15 cellular contexts compared by ENCODE assay signal in genomic region chr1:171798311-171798710, GRCh38. TPM values are rescaled to one million over a fixed set of nuclear protein-coding genes. Genes with fewer than 3 reads are reported as not detected.
DNase-seq lines count a peak whose midpoint lies in the region; ATAC-seq and TF ChIP-seq lines count a peak whose summit lies in the region.
"Had no signal": no experiment of that assay in that cellular context is flagged by ENCODE, and none has a peak within 500 bp of the region (broad histone marks: within the 10 kb centered on the region; RNA-seq: fewer than 3 reads in every experiment).

No MANE protein-coding gene starts in this region.

- no peaks in the 10 kb centered on the region for H3K27me3 ChIP-seq in GM23338 (ENCODE audit: insufficient read depth)

- peaks cover 17% of the 10 kb centered on the region for H3K4me1 Mint-ChIP-seq in activated CD4-positive, alpha-beta T cell treated with anti-CD3 and anti-CD28 coated beads for 36 hours
- peaks cover 35% of the 10 kb centered on the region for H3K4me1 Mint-ChIP-seq in GM23338
- peaks cover 17% of the 10 kb centered on the region for H3K4me1 Mint-ChIP-seq in endothelial cell (ENCODE audit: unreplicated experiment)
- H3K4me1 Mint-ChIP-seq in stimulated activated effector memory CD8-positive, alpha-beta T cell treated with anti-CD3 and anti-CD28 coated beads, Interleukin-12 subunit alpha, Interleukin-12 subunit beta, amount 100 ng/mL, for 72 hours, result peaks cover 27% of the 10 kb centered on the region

- H2AFZ ChIP-seq in GM23338, result no peak overlapping the region

- H3K36me3 ChIP-seq in GM23338 (ENCODE audit: insufficient read depth), result peaks cover 27% of the 10 kb centered on the region

- ATAC-seq in activated CD4-positive, alpha-beta T cell treated with anti-CD3 and anti-CD28 coated beads for 36 hours, result no peak
- no peak for ATAC-seq in GM23338
- no peak for ATAC-seq in stimulated activated effector memory CD8-positive, alpha-beta T cell treated with anti-CD3 and anti-CD28 coated beads, Interleukin-12 subunit alpha, Interleukin-12 subunit beta, amount 100 ng/mL, for 72 hours
- ATAC-seq: CD8-positive, alpha-beta T cell had no signal

- H3K36me3 Mint-ChIP-seq in activated CD4-positive, alpha-beta T cell treated with anti-CD3 and anti-CD28 coated beads for 36 hours (ENCODE audit: low read depth), result peaks cover 42% of the 10 kb centered on the region
- H3K36me3 Mint-ChIP-seq in GM23338 (ENCODE audit: low read depth) (peaks cover 42% of the 10 kb centered on the region), endothelial cell (ENCODE audit: low read depth, unreplicated experiment) (peaks cover 23% of the 10 kb centered on the region)
- H3K36me3 Mint-ChIP-seq in stimulated activated effector memory CD8-positive, alpha-beta T cell treated with anti-CD3 and anti-CD28 coated beads, Interleukin-12 subunit alpha, Interleukin-12 subunit beta, amount 100 ng/mL, for 72 hours, result peaks cover 56% of the 10 kb centered on the region

- no peak overlapping the region for H3K4me2 ChIP-seq in GM23338

- H3K27me3 Mint-ChIP-seq in activated CD4-positive, alpha-beta T cell treated with anti-CD3 and anti-CD28 coated beads for 36 hours, result no peaks in the 10 kb centered on the region
- H3K27me3 Mint-ChIP-seq in GM23338 (ENCODE audit: insufficient read depth, low read depth, poor library complexity) (peaks cover 10% of the 10 kb centered on the region), endothelial cell (ENCODE audit: unreplicated experiment) (no peaks in the 10 kb centered on the region)

- no peaks in the 10 kb centered on the region; the same call in 1 of the 2 replicates for H3F3A ChIP-seq in GM23338 (replicated peaks; ENCODE audit: low read depth)

- 0 out of 2 replicates have a peak overlapping the region, but pooled peaks have one; percentile 69 for H3K27ac ChIP-seq in GM23338 (ENCODE audit: low read depth)
- H3K27ac ChIP-seq: 22Rv1 had no signal

- no peaks in the 10 kb centered on the region for H3K9me2 ChIP-seq in GM23338 (ENCODE audit: insufficient read depth)

- intact Hi-C loops in activated CD4-positive, alpha-beta T cell treated with anti-CD3 and anti-CD28 coated beads for 36 hours (cut with DNase I, micrococcal nuclease), result no loop called here

- peaks cover 18% of the 10 kb centered on the region for H3K4me1 ChIP-seq in GM23338 (ENCODE audit: insufficient read depth)
- H3K4me1 ChIP-seq: HAP-1 had no signal

- no peaks in the 10 kb centered on the region for H3K9me3 Mint-ChIP-seq in activated CD4-positive, alpha-beta T cell treated with anti-CD3 and anti-CD28 coated beads for 36 hours (ENCODE audit: low read depth)
- H3K9me3 Mint-ChIP-seq in GM23338 (no peaks in the 10 kb centered on the region), endothelial cell (ENCODE audit: unreplicated experiment) (no peaks in the 10 kb centered on the region)
- no peaks in the 10 kb centered on the region for H3K9me3 Mint-ChIP-seq in stimulated activated effector memory CD8-positive, alpha-beta T cell treated with anti-CD3 and anti-CD28 coated beads, Interleukin-12 subunit alpha, Interleukin-12 subunit beta, amount 100 ng/mL, for 72 hours
- H3K9me3 Mint-ChIP-seq: CD14-positive monocyte; CD8-positive, alpha-beta T cell had no signal

- H3K27ac Mint-ChIP-seq in activated CD4-positive, alpha-beta T cell treated with anti-CD3 and anti-CD28 coated beads for 36 hours, result peak overlapping the region; percentile 21
- no peak overlapping the region; the same call in 1 of the 2 replicates for H3K27ac Mint-ChIP-seq in GM23338
- peak overlapping the region; percentile 62 for H3K27ac Mint-ChIP-seq in endothelial cell (ENCODE audit: unreplicated experiment)
- H3K27ac Mint-ChIP-seq in stimulated activated effector memory CD8-positive, alpha-beta T cell treated with anti-CD3 and anti-CD28 coated beads, Interleukin-12 subunit alpha, Interleukin-12 subunit beta, amount 100 ng/mL, for 72 hours, result peak overlapping the region; percentile 49
- H3K27ac Mint-ChIP-seq: CD8-positive, alpha-beta T cell had no signal

- no peak for TF ChIP-seq CTCF in GM23338 (conservative IDR thresholded peaks at IDR 0.05; ENCODE audit: low read depth in 2 of 2)
- TF ChIP-seq CTCF in endothelial cell (IDR thresholded peaks at IDR 0.05; ENCODE audit: unreplicated experiment), result no peak

- no peak overlapping the region for H3K4me3 ChIP-seq in GM23338
- H3K4me3 ChIP-seq: HAP-1 had no signal

- H3K79me2 ChIP-seq in GM23338 (replicated peaks; ENCODE audit: insufficient read depth), result no peaks in the 10 kb centered on the region

- H3K4me3 Mint-ChIP-seq in activated CD4-positive, alpha-beta T cell treated with anti-CD3 and anti-CD28 coated beads for 36 hours, result no peak overlapping the region
- H3K4me3 Mint-ChIP-seq in GM23338, result no peak overlapping the region
- H3K4me3 Mint-ChIP-seq in endothelial cell (ENCODE audit: unreplicated experiment), result no peak overlapping the region
- H3K4me3 Mint-ChIP-seq in stimulated activated effector memory CD8-positive, alpha-beta T cell treated with anti-CD3 and anti-CD28 coated beads, Interleukin-12 subunit alpha, Interleukin-12 subunit beta, amount 100 ng/mL, for 72 hours, result no peak overlapping the region
- H3K4me3 Mint-ChIP-seq: CD14-positive monocyte; CD8-positive, alpha-beta T cell had no signal

- POLR2A ChIA-PET in activated CD4-positive, alpha-beta T cell treated with anti-CD3 and anti-CD28 coated beads for 36 hours (lab: Charles Lee), result no interaction called here

- DNase-seq in activated CD4-positive, alpha-beta T cell treated with anti-CD3 and anti-CD28 coated beads for 36 hours, result no peak
- no peak for DNase-seq in activated CD4-positive, alpha-beta T cell treated with anti-CD3 and anti-CD28 coated beads, Interleukin-2, amount 50 U/mL, for 4 hours
- DNase-seq in GM23338 (ENCODE audit: low spot score) (no peak), endothelial cell (ENCODE audit: low spot score) (no peak), GM19238 (ENCODE audit: insufficient read length, low spot score) (no peak), ureter (ENCODE audit: low spot score) (no peak), amygdala (lab: John Stamatoyannopoulos, UW) (no peak)
- DNase-seq in stimulated activated effector memory CD8-positive, alpha-beta T cell treated with anti-CD3 and anti-CD28 coated beads, Interleukin-12 subunit alpha, Interleukin-12 subunit beta, amount 100 ng/mL, for 72 hours (ENCODE audit: low spot score in 2 of 2), result no peak
- DNase-seq: CD8-positive, alpha-beta T cell; COR-L47; DND-41; GDM1 had no signal

- H4K20me1 ChIP-seq in GM23338 (replicated peaks; ENCODE audit: insufficient read depth), result peaks cover 3% of the 10 kb centered on the region; the same call in 1 of the 2 replicates

- CTCF ChIA-PET in activated CD4-positive, alpha-beta T cell treated with anti-CD3 and anti-CD28 coated beads for 36 hours (lab: Charles Lee), result interaction anchor here (0.9 to 11.9 kb wide), 3 partner anchors 10 to 188 kb away, joined by 3 to 184 read pairs (median 4); no protein-coding TSS in a partner anchor

TF ChIP-seq in GM23338, 12 proteins besides CTCF, POLR2A, EP300 and RAD21 (continues in another document):
- no peak for TF ChIP-seq ZNF331 (CRISPR knock-in tag; IDR thresholded peaks at IDR 0.05; ENCODE audit: low read depth)
- TF ChIP-seq JUNB (IDR thresholded peaks at IDR 0.05; ENCODE audit: unreplicated experiment), result no peak
- no peak for TF ChIP-seq EZH2phosphoT487 (IDR thresholded peaks at IDR 0.05; ENCODE audit: unreplicated experiment)
- no peak for TF ChIP-seq STAT1 (IDR thresholded peaks at IDR 0.05; ENCODE audit: unreplicated experiment)
- TF ChIP-seq POLR2AphosphoS5 (IDR thresholded peaks at IDR 0.05; ENCODE audit: low read depth), result no peak
- TF ChIP-seq EZH2 (IDR thresholded peaks at IDR 0.05; ENCODE audit: low read depth, unreplicated experiment), result no peak
- TF ChIP-seq ETS1 (IDR thresholded peaks at IDR 0.05), result no peak

RNA-seq across cellular contexts. Expression of gene METTL13, which starts 16.9 kb away (rescaled TPM):
- total RNA-seq in activated CD4-positive, alpha-beta T cell treated with anti-CD3 and anti-CD28 coated beads for 36 hours, result 10 to 100 TPM; 41.1 to 52.9 TPM
- 43.8 and 45.4 TPM in 2 replicates for total RNA-seq in GM23338 (2014; rRNA removed; shearing (Covaris generic))
- 19.2 and 21.0 TPM in 2 replicates for polyA plus RNA-seq in GM23338 (2016; fragmentation: Nextera tagmentation; extraction: Ambion mirVana)
- 22.1 TPM for total RNA-seq in endothelial cell (ENCODE audit: unreplicated experiment)
- total RNA-seq in ureter, result 36.3 TPM

RNA-seq across cellular contexts. Expression of gene DNM3, which starts 43.0 kb away (rescaled TPM):
- 1 to 10 TPM; 1.1 to 1.4 TPM for total RNA-seq in activated CD4-positive, alpha-beta T cell treated with anti-CD3 and anti-CD28 coated beads for 36 hours
- total RNA-seq in GM23338 (2014; rRNA removed; shearing (Covaris generic)), result 4.6 and 12.2 TPM in 2 replicates
- polyA plus RNA-seq in GM23338 (2016; fragmentation: Nextera tagmentation; extraction: Ambion mirVana), result 4.2 and 5.2 TPM in 2 replicates
- total RNA-seq in endothelial cell (ENCODE audit: unreplicated experiment) (7.7 TPM), ureter (7.9 TPM)
- polyA plus RNA-seq: CD14-positive monocyte had no signal

RNA-seq across cellular contexts. Expression of gene VAMP4, which starts 56.4 kb away (rescaled TPM):
- 10 to 100 TPM in 1 of 2 experiments, 1 to 10 TPM in 1; 9.7 to 11.6 TPM for total RNA-seq in activated CD4-positive, alpha-beta T cell treated with anti-CD3 and anti-CD28 coated beads for 36 hours
- 7.3 and 9.0 TPM in 2 replicates for total RNA-seq in GM23338 (2014; rRNA removed; shearing (Covaris generic))
- 7.4 and 7.7 TPM in 2 replicates for polyA plus RNA-seq in GM23338 (2016; fragmentation: Nextera tagmentation; extraction: Ambion mirVana)
- total RNA-seq in endothelial cell (ENCODE audit: unreplicated experiment), result 11.1 TPM
- total RNA-seq in ureter, result 16.3 TPM
